1 cellular context compared by ENCODE assay signal in the genomic region with DNA sequence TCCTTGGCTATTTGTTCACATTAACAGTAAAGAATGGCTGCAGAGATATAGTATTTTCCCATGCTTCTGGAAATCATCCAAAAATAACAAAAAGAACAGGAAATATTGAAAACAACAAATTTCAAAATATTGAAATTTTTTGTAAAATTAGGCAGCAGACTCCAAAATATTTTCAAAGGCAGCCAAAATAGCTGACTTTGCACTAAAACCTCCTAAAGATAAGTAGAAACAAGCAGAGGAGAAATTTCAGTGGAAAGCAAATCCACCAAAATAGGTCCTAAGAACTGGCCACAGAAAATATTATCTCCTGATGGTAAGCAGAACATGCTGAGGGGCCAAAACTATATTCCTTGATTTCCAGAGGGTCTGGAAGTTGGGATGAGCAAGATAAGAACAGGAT.
TF ChIP-seq lines count a peak whose summit lies in the region.

No MANE protein-coding gene starts in this region.

TF ChIP-seq in H1, 55 proteins besides CTCF, POLR2A, EP300 and RAD21 (continued from another document):
- no peak for TF ChIP-seq HDAC2 (IDR thresholded peaks at IDR 0.05; ENCODE audit: borderline replicate concordance in 1 of 2, low read depth in 2 of 2, low read length in 2 of 2)
- TF ChIP-seq CBX8 (IDR thresholded peaks at IDR 0.05; ENCODE audit: borderline replicate concordance, low read depth, low read length) = no peak
- TF ChIP-seq ASH2L (IDR thresholded peaks at IDR 0.05; ENCODE audit: low read length) = no peak
